8 cellular contexts compared by ENCODE assay signal in genomic region chr21:37862536-37862935, GRCh38. TPM values are rescaled to one million over a fixed set of nuclear protein-coding genes. Genes with fewer than 3 reads are reported as not detected.
DNase-seq lines count a peak whose midpoint lies in the region; ATAC-seq and TF ChIP-seq lines count a peak whose summit lies in the region.

No MANE protein-coding gene starts in this region.

- no peaks in the 10 kb centered on the region for H3K9me3 ChIP-seq in OCI-LY7 (ENCODE audit: low read length)
- H3K9me3 ChIP-seq in T-helper 17 cell (ENCODE audit: control insufficient read depth, low read length, poor library complexity, severe bottlenecking), result no peaks in the 10 kb centered on the region

- peak; percentile 63 for ATAC-seq in HG02938 (IDR thresholded peaks at IDR 0.05; ENCODE audit: unreplicated experiment)
- ATAC-seq in T-helper 17 cell, result no peak
- no peak for ATAC-seq in GM21423 (IDR thresholded peaks at IDR 0.05; ENCODE audit: unreplicated experiment)

- intact Hi-C loops in Calu3 (cut with micrococcal nuclease; ENCODE audit: unreplicated experiment) (no loop called here), OCI-LY7 (cut with micrococcal nuclease; ENCODE audit: unreplicated experiment) (no loop called here)

- H3K4me3 ChIP-seq in OCI-LY7 (ENCODE audit: low read depth, low read length, poor library complexity, severe bottlenecking), result no peak overlapping the region

- H2AFZ ChIP-seq in OCI-LY7 (ENCODE audit: low read length), result 0 out of 2 replicates have a peak overlapping the region, but pooled peaks have one; percentile 15

- POLR2A ChIA-PET in OCI-LY7 (lab: Charles Lee), result no interaction called here

- peaks cover 69% of the 10 kb centered on the region for H3K27me3 Mint-ChIP-seq in Calu3 (ENCODE audit: unreplicated experiment)
- peaks cover 22% of the 10 kb centered on the region for H3K27me3 Mint-ChIP-seq in T-helper 17 cell

- H3K27ac Mint-ChIP-seq in Calu3 (ENCODE audit: unreplicated experiment) (no peak overlapping the region), T-helper 17 cell (no peak overlapping the region)

- no peaks in the 10 kb centered on the region for H3K36me3 Mint-ChIP-seq in Calu3 (ENCODE audit: insufficient read depth, unreplicated experiment)
- no peaks in the 10 kb centered on the region for H3K36me3 Mint-ChIP-seq in T-helper 17 cell (ENCODE audit: low read depth)

- CTCF ChIA-PET in Calu3 (lab: Charles Lee), result no interaction called here
- CTCF ChIA-PET in OCI-LY7 (lab: Charles Lee; ENCODE audit: unreplicated experiment), result no interaction called here

- H3K27ac ChIP-seq in OCI-LY7 (ENCODE audit: low read depth, low read length, poor library complexity, severe bottlenecking), result no peak overlapping the region

- H3K79me2 ChIP-seq in OCI-LY7 (ENCODE audit: insufficient read depth, low read depth, low read length), result no peaks in the 10 kb centered on the region

- no peaks in the 10 kb centered on the region for H3K4me1 ChIP-seq in OCI-LY7 (ENCODE audit: insufficient read depth, low read length, poor library complexity, severe bottlenecking)

- H3K4me1 Mint-ChIP-seq in Calu3 (ENCODE audit: low read depth, unreplicated experiment), result no peaks in the 10 kb centered on the region
- no peaks in the 10 kb centered on the region for H3K4me1 Mint-ChIP-seq in T-helper 17 cell

- H3K9me2 ChIP-seq in OCI-LY7 (ENCODE audit: insufficient read depth, low read length), result no peaks in the 10 kb centered on the region

- H3K4me3 Mint-ChIP-seq in Calu3 (ENCODE audit: low read depth, unreplicated experiment) (no peak overlapping the region), T-helper 17 cell (no peak overlapping the region)

- no peak for TF ChIP-seq CTCF in Calu3 (IDR thresholded peaks at IDR 0.05; ENCODE audit: unreplicated experiment)
- TF ChIP-seq CTCF in OCI-LY7 (conservative IDR thresholded peaks at IDR 0.05; ENCODE audit: low read length), result no peak

- BruUV-seq in Calu3 (replicated peaks; lab: Mats Ljungman, UMichigan), result no TSS peak
- no TSS peak for BruUV-seq in OCI-LY7 (replicated peaks; lab: Mats Ljungman, UMichigan)

- no peaks in the 10 kb centered on the region for H3K36me3 ChIP-seq in OCI-LY7 (ENCODE audit: insufficient read depth, low read length)

- H4K20me1 ChIP-seq in OCI-LY7 (ENCODE audit: insufficient read depth, low read length), result no peaks in the 10 kb centered on the region

- no peaks in the 10 kb centered on the region for H3K9me3 Mint-ChIP-seq in Calu3 (ENCODE audit: low read depth, unreplicated experiment)

- DNase-seq in Calu3 (peak; percentile 6), OCI-LY7 (ENCODE audit: low spot score) (peak; percentile 14), germinal center (ENCODE audit: low spot score) (peak; percentile 53), T-helper 17 cell (no peak), mucosa of gallbladder (ENCODE audit: low spot score) (no peak)
- DNase-seq in stimulated activated CD4-positive, alpha-beta T cell treated with anti-CD3 and anti-CD28 coated beads, Interleukin-4, amount 100 ng/mL, for 24 hours, result no peak

- H3K4me2 ChIP-seq in OCI-LY7 (ENCODE audit: low read length), result no peak overlapping the region

RNA-seq across cellular contexts. Expression of gene KCNJ6, which starts 53.7 kb away (rescaled TPM):
- total RNA-seq in Calu3 (2022), result 0.05 TPM in 1 of 2 replicates, not detected in the other
- total RNA-seq in OCI-LY7 (2014; rRNA removed; shearing (Covaris generic)), result not detected in 2 replicates
- total RNA-seq in OCI-LY7 (2022), result not detected in 2 replicates
- not detected for total RNA-seq in T-helper 17 cell
- total RNA-seq in mucosa of gallbladder, result 0.12 TPM

Comparison
In these comparisons a context has a peak if more than half of its experiments do, and no peak if none do; other contexts are left out.
1. DNase-seq: peak in Calu3 (single experiment), OCI-LY7 (single experiment) and germinal center (single experiment); none in T-helper 17 cell (0 of 3), mucosa of gallbladder (single experiment) and stimulated activated CD4-positive, alpha-beta T cell treated with anti-CD3 and anti-CD28 coated beads, Interleukin-4, amount 100 ng/mL, for 24 hours (single experiment).